ENCODE assay signal across 14 cellular contexts in the genomic region with DNA sequence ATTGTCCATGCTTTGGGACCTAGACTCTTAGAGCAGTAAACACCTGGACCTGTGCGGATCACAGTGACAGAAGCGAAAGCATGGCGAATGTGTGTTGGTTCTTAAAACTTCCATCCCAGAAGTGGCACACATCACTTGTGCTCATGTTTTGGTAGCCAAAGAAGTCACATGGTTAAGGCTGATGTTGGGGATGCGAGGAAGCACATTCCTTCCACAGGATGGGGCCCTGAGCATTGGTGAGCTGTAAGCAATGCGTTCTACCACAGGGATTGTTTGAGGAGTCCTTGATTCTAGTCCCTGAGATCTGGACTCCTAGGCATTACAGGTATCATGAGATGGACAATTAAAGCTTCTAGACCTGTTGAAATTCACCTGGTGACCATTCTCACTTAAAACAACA.
"Had no signal": no experiment of that assay in that cellular context is flagged by ENCODE, and none has a peak within 500 bp of the region (broad histone marks: within the 10 kb centered on the region; RNA-seq: fewer than 3 reads in every experiment).

No MANE protein-coding gene starts in this region.

- ATAC-seq: activated T-cell treated with anti-CD3 and anti-CD28 coated beads, Interleukin-2, amount 50 U/mL, for 4 hours; stimulated activated naive CD8-positive, alpha-beta T cell treated with anti-CD3 and anti-CD28 coated beads, Interleukin-15, Interleukin-2, amounts not matched to agents 100 U/mL and 50 U/mL, for 24 hours had no signal

- H3K27ac Mint-ChIP-seq: activated naive CD8-positive, alpha-beta T cell treated with anti-CD3 and anti-CD28 coated beads, Interleukin-2, amount 10 ng/mL, durations not matched to agents 7 days and 5 days had no signal

- H3K9me3 Mint-ChIP-seq: activated naive CD8-positive, alpha-beta T cell treated with anti-CD3 and anti-CD28 coated beads, Interleukin-2, amount 10 ng/mL, durations not matched to agents 7 days and 5 days; activated T-cell treated with anti-CD3 and anti-CD28 coated beads, Interleukin-2, amount 50 U/mL, for 4 hours had no signal

- DNase-seq: activated CD4-positive, alpha-beta T cell treated with anti-CD3 and anti-CD28 coated beads for 1 hour; activated CD4-positive, alpha-beta T cell treated with anti-CD3 and anti-CD28 coated beads, Interleukin-2, amount 50 U/mL, for 48 hours; activated gamma-delta T cell treated with Interleukin-2 at 50 U/mL for 16 hours; activated naive CD8-positive, alpha-beta T cell treated with anti-CD3 and anti-CD28 coated beads, Interleukin-2, amount 10 ng/mL, durations not matched to agents 7 days and 5 days; activated T-cell treated with anti-CD3 and anti-CD28 coated beads, Interleukin-2, amount 50 U/mL, for 4 hours; anterior cingulate cortex; foreskin melanocyte; head of caudate nucleus; ovary; stimulated activated CD4-positive, alpha-beta T cell treated with anti-CD3 and anti-CD28 coated beads, Interleukin-4, amount 100 ng/mL, for 1 hour; stimulated activated CD8-positive, alpha-beta memory T cell treated with anti-CD3 and anti-CD28 coated beads, Interleukin-4, amount 100 ng/mL, for 48 hours; stimulated activated naive CD8-positive, alpha-beta T cell treated with anti-CD3 and anti-CD28 coated beads, Interleukin-15, Interleukin-2, amounts not matched to agents 100 U/mL and 50 U/mL, for 24 hours; upper lobe of left lung had no signal

- H3K36me3 ChIP-seq: ovary, suprapubic skin, upper lobe of left lung had no signal

- H3K4me3 ChIP-seq: ovary, suprapubic skin, upper lobe of left lung had no signal

- H3K36me3 Mint-ChIP-seq: activated naive CD8-positive, alpha-beta T cell treated with anti-CD3 and anti-CD28 coated beads, Interleukin-2, amount 10 ng/mL, durations not matched to agents 7 days and 5 days had no signal

- H3K9me3 ChIP-seq: ovary, suprapubic skin, upper lobe of left lung had no signal

- H3K27ac ChIP-seq: ovary, suprapubic skin, upper lobe of left lung had no signal

- H3K4me3 Mint-ChIP-seq: activated naive CD8-positive, alpha-beta T cell treated with anti-CD3 and anti-CD28 coated beads, Interleukin-2, amount 10 ng/mL, durations not matched to agents 7 days and 5 days; activated T-cell treated with anti-CD3 and anti-CD28 coated beads, Interleukin-2, amount 50 U/mL, for 4 hours had no signal

- H3K4me1 Mint-ChIP-seq: activated naive CD8-positive, alpha-beta T cell treated with anti-CD3 and anti-CD28 coated beads, Interleukin-2, amount 10 ng/mL, durations not matched to agents 7 days and 5 days had no signal

- H3K27me3 ChIP-seq: ovary, suprapubic skin, upper lobe of left lung had no signal

- H3K4me1 ChIP-seq: suprapubic skin, upper lobe of left lung had no signal
